ENCODE assay signal across 9 cellular contexts in the genomic region with DNA sequence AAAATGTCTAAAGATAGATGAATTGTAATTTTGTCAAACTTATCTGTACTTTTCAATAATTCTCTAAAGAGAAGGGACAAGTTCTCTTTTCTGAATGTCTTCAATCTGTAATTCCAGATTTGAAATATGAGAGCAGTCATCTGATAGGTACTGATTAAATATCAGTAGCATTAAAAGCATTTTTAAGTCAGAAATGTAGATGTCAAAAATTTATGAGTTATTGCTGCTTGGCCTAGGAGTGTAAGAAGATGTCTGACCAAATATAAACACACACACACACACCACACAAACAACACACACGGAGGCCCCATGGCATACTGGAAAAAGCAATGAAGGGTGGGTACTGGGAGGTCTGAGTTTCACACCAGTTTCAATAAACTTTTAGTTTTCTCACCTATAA. TPM values are rescaled to one million over a fixed set of nuclear protein-coding genes. Genes with fewer than 3 reads are reported as not detected.
DNase-seq lines count a peak whose midpoint lies in the region; ATAC-seq and TF ChIP-seq lines count a peak whose summit lies in the region.
"Had no signal": no experiment of that assay in that cellular context is flagged by ENCODE, and none has a peak within 500 bp of the region (broad histone marks: within the 10 kb centered on the region; RNA-seq: fewer than 3 reads in every experiment).

No MANE protein-coding gene starts in this region.

- peaks cover 4% of the 10 kb centered on the region for H4K20me1 ChIP-seq in mammary epithelial cell (ENCODE audit: insufficient read depth, low read length)

- no peak for ATAC-seq in left ventricle myocardium superior

- intact Hi-C loops in left ventricle myocardium superior (cut with micrococcal nuclease): no loop called here
- intact Hi-C loops in mammary epithelial cell (cut with micrococcal nuclease): no loop called here
- intact Hi-C loops in uterus (cut with DNase I; ENCODE audit: low total_unique reads): loop anchor here (5.0 kb wide), 1 partner anchor 84 kb away; no protein-coding TSS in a partner anchor

- H3K27ac ChIP-seq in right atrium auricular region: peak overlapping the region; percentile 100
- peak overlapping the region; percentile 97 for H3K27ac ChIP-seq in mammary epithelial cell (ENCODE audit: insufficient read depth, low read depth, low read length)
- H3K27ac ChIP-seq in mucosa of rectum (ENCODE audit: low read depth in 2 of 2, low read length in 2 of 2): peak overlapping the region; percentile 100
- H3K27ac ChIP-seq in uterus: peak overlapping the region; percentile 99

- H3K4me3 ChIP-seq in right atrium auricular region: peak overlapping the region in 1 of 2 donors; percentile 89
- peak overlapping the region; percentile 58 to 72 (median 69) for H3K4me3 ChIP-seq in mammary epithelial cell (replicated peaks in 1 of 3; ENCODE audit: insufficient read depth in 1 of 3, low read depth in 2 of 3, low read length in 3 of 3)
- H3K4me3 ChIP-seq in mucosa of rectum (ENCODE audit: low read length in 2 of 2): peak overlapping the region; percentile 84 to 96
- no peak overlapping the region for H3K4me3 ChIP-seq in uterus

- H3K27me3 ChIP-seq in right atrium auricular region (no peaks in the 10 kb centered on the region), mammary epithelial cell (ENCODE audit: insufficient read depth, low read length) (no peaks in the 10 kb centered on the region), mucosa of rectum (ENCODE audit: control insufficient read depth in 2 of 2, insufficient read depth in 2 of 2, low read length in 2 of 2) (no peaks in the 10 kb centered on the region), uterus (no peaks in the 10 kb centered on the region)

- peaks cover 30% of the 10 kb centered on the region for H3K79me2 ChIP-seq in mammary epithelial cell (ENCODE audit: insufficient read depth, low read length)

- peak overlapping the region; percentile 84 for H3K4me2 ChIP-seq in mammary epithelial cell (ENCODE audit: insufficient read depth, low read depth, low read length)

- TF ChIP-seq POLR2A in uterus (IDR thresholded peaks at IDR 0.05): no peak

- no peak for TF ChIP-seq CTCF in right atrium auricular region (IDR thresholded peaks at IDR 0.05)
- no peak for TF ChIP-seq CTCF in mammary epithelial cell (conservative IDR thresholded peaks at IDR 0.05 in 1 of 2, IDR thresholded peaks at IDR 0.05 in 1 of 2; ENCODE audit: extremely low read depth in 1 of 2, insufficient read depth in 1 of 2, low read depth in 1 of 2, low read length in 2 of 2)
- TF ChIP-seq CTCF in uterus (IDR thresholded peaks at IDR 0.05): no peak

- WGBS in mammary epithelial cell (ENCODE audit: low coverage, missing lambda C conversion rate): 67% methylated on average over 1 of the region's 1 CpG

- H3K4me1 ChIP-seq in right atrium auricular region (peaks cover 0 to 42% of the 10 kb centered on the region in 2 donors), mammary epithelial cell (ENCODE audit: insufficient read depth, low read length) (peaks cover 10% of the 10 kb centered on the region), mucosa of rectum (ENCODE audit: control insufficient read depth in 2 of 2, insufficient read depth in 2 of 2, low read length in 2 of 2) (peaks cover 2 to 9% of the 10 kb centered on the region in 2 donors), uterus (no peaks in the 10 kb centered on the region)

- no peak overlapping the region for H2AFZ ChIP-seq in mammary epithelial cell (ENCODE audit: low read depth, low read length)

- H3K36me3 ChIP-seq in right atrium auricular region: peaks cover 2% of the 10 kb centered on the region
- H3K36me3 ChIP-seq in mammary epithelial cell (ENCODE audit: insufficient read depth, low read length): peaks cover 1% of the 10 kb centered on the region
- H3K36me3 ChIP-seq in mucosa of rectum (ENCODE audit: control insufficient read depth in 2 of 2, insufficient read depth in 2 of 2, low read length in 2 of 2): peaks cover 0 to 2% of the 10 kb centered on the region in 2 donors
- no peaks in the 10 kb centered on the region for H3K36me3 ChIP-seq in uterus

- DNase-seq in right atrium auricular region (ENCODE audit: low spot score) (no peak), left ventricle myocardium superior (no peak), mammary epithelial cell (no peak), uterus (no peak), cortex of kidney (lab: John Stamatoyannopoulos, UW) (no peak), HK-2 (ENCODE audit: unreplicated experiment) (no peak), NCI-H2196 treated with DMSO at 0.1 percent for 48 hours (lab: John Stamatoyannopoulos, UW; ENCODE audit: unreplicated experiment) (no peak)
- DNase-seq: DMS 273 treated with DMSO at 0.1 percent for 48 hours had no signal

- BruUV-seq in mammary epithelial cell (replicated peaks; lab: Mats Ljungman, UMichigan): no TSS peak

- in situ Hi-C loops in mammary epithelial cell (cut with MboI; ENCODE audit: low sequenced_read_pairs in 2 of 2): no loop called here

- H3K9me3 ChIP-seq in right atrium auricular region (no peaks in the 10 kb centered on the region), mammary epithelial cell (replicated peaks; ENCODE audit: insufficient read depth, low read length) (no peaks in the 10 kb centered on the region), mucosa of rectum (ENCODE audit: control insufficient read depth in 2 of 2, low read length in 2 of 2) (no peaks in the 10 kb centered on the region), uterus (no peaks in the 10 kb centered on the region)

- dilution Hi-C loops in mammary epithelial cell (cut with HindIII; ENCODE audit: low sequenced_read_pairs): loop anchor here (5.0 kb wide), 1 partner anchor 34 kb away; no protein-coding TSS in a partner anchor

- H3K9ac ChIP-seq in mammary epithelial cell (ENCODE audit: insufficient read depth, low read length) (peak overlapping the region; percentile 91), mucosa of rectum (ENCODE audit: low read depth in 1 of 2, low read length in 2 of 2) (peak overlapping the region; percentile 98 to 100)

- CTCF ChIA-PET in mammary epithelial cell (lab: Charles Lee; ENCODE audit: low non-redundant PET): no interaction called here

RNA-seq across cellular contexts. Expression of a gene that starts 2.4 kb away (rescaled TPM):
- 10 to 100 TPM; 29.0 to 31.0 TPM for total RNA-seq in right atrium auricular region
- total RNA-seq in left ventricle myocardium superior: 107 TPM
- total RNA-seq in mammary epithelial cell: 100 to 1,000 TPM in 1 of 2 donors, 10 to 100 TPM in 1; 51.2 to 149 TPM
- polyA plus RNA-seq in mammary epithelial cell: 89.6 TPM
- polyA minus RNA-seq in mammary epithelial cell: 94.4 TPM
- total RNA-seq in uterus: 10 to 100 TPM; 16.5 to 64.3 (median 27.5) TPM

RNA-seq across cellular contexts. Expression of a gene that starts 33.2 kb away (rescaled TPM):
- under 1 TPM; 0.26 to 0.31 TPM for total RNA-seq in right atrium auricular region
- 0.07 TPM for total RNA-seq in left ventricle myocardium superior
- total RNA-seq in mammary epithelial cell: not detected
- polyA plus RNA-seq in mammary epithelial cell: not detected
- polyA minus RNA-seq in mammary epithelial cell: not detected
- 1 to 10 TPM in 1 of 4 donors, under 1 TPM in 1, not detected in 2; 0.73 to 6.0 TPM for total RNA-seq in uterus

Comparison
In these comparisons a context has a peak if more than half of its experiments do, and no peak if none do; other contexts are left out.
1. H3K4me3 ChIP-seq: peak in mammary epithelial cell (3 of 3) and mucosa of rectum (2 of 2); none in uterus (0 of 2).
2. Peak in every context shown above with its lines, with median percentiles within 50 percentile points of each other: H3K27ac ChIP-seq.